Comparison of ENCODE assay signal across 8 cellular contexts in the genomic region with DNA sequence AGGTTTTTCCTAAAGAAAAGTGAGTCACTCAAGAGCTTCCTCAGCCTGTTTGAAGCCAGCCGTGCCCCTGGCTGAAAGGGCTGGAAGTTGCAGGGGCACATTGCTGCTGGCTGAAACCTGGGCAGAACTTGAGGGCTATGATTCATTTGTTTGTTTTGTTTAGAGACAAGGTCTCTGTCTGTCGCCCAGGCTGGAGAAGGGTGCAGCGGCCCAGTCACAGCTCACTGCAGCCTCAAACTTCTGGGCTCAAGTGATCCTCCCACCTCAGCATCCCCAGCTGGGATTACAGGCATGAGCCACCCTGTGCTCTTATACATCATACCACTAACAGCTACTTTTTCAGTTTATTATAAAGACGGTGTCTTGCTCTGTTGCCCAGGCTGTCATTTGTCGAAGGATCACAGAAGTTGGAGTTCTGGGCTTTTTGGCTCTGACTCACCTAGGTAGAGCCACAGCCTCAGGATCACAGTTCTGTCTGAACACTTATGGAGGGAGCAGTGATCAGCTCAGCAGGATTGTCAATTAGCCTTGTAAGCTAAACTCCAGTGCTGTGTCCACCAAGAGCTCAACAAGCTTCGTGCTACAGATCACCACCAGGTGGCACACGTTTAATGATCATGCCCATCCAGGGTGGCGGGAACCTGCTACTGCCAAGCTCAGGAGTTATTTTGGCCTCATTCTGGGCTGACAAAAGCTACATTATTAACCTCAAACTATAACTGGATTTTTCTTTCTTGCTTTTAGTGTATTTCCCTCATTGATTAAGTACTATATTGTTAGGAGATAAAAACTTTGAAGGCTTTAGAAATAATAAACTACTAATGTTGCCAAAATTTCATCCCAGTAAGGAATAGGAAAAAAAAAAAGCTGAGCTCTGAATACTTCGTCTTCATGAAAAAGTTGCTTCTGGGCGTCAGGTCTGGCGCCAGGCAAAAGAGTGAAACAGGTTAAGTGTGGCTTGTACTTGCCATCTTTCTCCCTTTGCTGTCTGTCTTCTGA. TPM values are rescaled to one million over a fixed set of nuclear protein-coding genes. Genes with fewer than 3 reads are reported as not detected.
DNase-seq lines count a peak whose midpoint lies in the region; ATAC-seq, FAIRE-seq and TF ChIP-seq lines count a peak whose summit lies in the region.

No MANE protein-coding gene starts in this region.

- ATAC-seq in HG03066 (IDR thresholded peaks at IDR 0.05; ENCODE audit: low read depth, unreplicated experiment) = peak; percentile 80

- no peak overlapping the region for H3K4me3 ChIP-seq in WI38 (ENCODE audit: low read depth, low read length)
- H3K4me3 ChIP-seq in bronchial epithelial cell (ENCODE audit: low read depth, low read length) = no peak overlapping the region
- no peak overlapping the region for H3K4me3 ChIP-seq in kidney epithelial cell (ENCODE audit: low read depth, low read length)
- H3K4me3 ChIP-seq in suprapubic skin = no peak overlapping the region

- WGBS in suprapubic skin = 50% methylated on average over 11 of the region's 11 CpGs

- TF ChIP-seq POLR2A in suprapubic skin (IDR thresholded peaks at IDR 0.05) = no peak

- H3K9me3 ChIP-seq in suprapubic skin = no peaks in the 10 kb centered on the region

- no peak overlapping the region for H3K27ac ChIP-seq in suprapubic skin

- no peaks in the 10 kb centered on the region for H3K36me3 ChIP-seq in bronchial epithelial cell (ENCODE audit: control insufficient read depth, insufficient read depth, low read length)
- no peaks in the 10 kb centered on the region for H3K36me3 ChIP-seq in kidney epithelial cell (ENCODE audit: control insufficient read depth, insufficient read depth, low read length)
- no peaks in the 10 kb centered on the region for H3K36me3 ChIP-seq in suprapubic skin

- DNase-seq in NCI-H2196 treated with DMSO at 0.1 percent for 48 hours (lab: John Stamatoyannopoulos, UW; ENCODE audit: unreplicated experiment) = peak; percentile 51
- peak; percentile 89 for DNase-seq in bronchial epithelial cell (ENCODE audit: low read depth)
- DNase-seq in kidney epithelial cell (ENCODE audit: low read depth) = peak; percentile 65
- peak; percentile 61 for DNase-seq in stimulated activated CD4-positive, alpha-beta T cell treated with anti-CD3 and anti-CD28 coated beads, Interleukin-4, amount 100 ng/mL, for 1 hour
- DNase-seq in suprapubic skin (ENCODE audit: low spot score in 2 of 2) = no peak

- no peak for TF ChIP-seq EP300 in suprapubic skin (IDR thresholded peaks at IDR 0.05)

- TF ChIP-seq CTCF in GM12872 (IDR thresholded peaks at IDR 0.05; ENCODE audit: insufficient read depth, low read depth, low read length) = peak; percentile 81
- peak; percentile 66 for TF ChIP-seq CTCF in WI38 (IDR thresholded peaks at IDR 0.05; ENCODE audit: low read depth, low read length)
- peak; percentile 82 for TF ChIP-seq CTCF in bronchial epithelial cell (IDR thresholded peaks at IDR 0.05; ENCODE audit: insufficient read depth, low read length, severe bottlenecking)
- TF ChIP-seq CTCF in kidney epithelial cell (IDR thresholded peaks at IDR 0.05; ENCODE audit: insufficient read depth, low read length, poor library complexity, severe bottlenecking) = peak; percentile 70
- peak in 1 of 2 donors; percentile 56 for TF ChIP-seq CTCF in suprapubic skin (IDR thresholded peaks at IDR 0.05)

- H3K4me1 ChIP-seq in suprapubic skin = no peaks in the 10 kb centered on the region

- H3K27me3 ChIP-seq in bronchial epithelial cell (ENCODE audit: control insufficient read depth, insufficient read depth, low read length) = no peaks in the 10 kb centered on the region
- no peaks in the 10 kb centered on the region for H3K27me3 ChIP-seq in kidney epithelial cell (ENCODE audit: control insufficient read depth, insufficient read depth, low read length)
- no peaks in the 10 kb centered on the region for H3K27me3 ChIP-seq in suprapubic skin

- no peak for FAIRE-seq in bronchial epithelial cell (lab: Jason Lieb, UNC)

RNA-seq across cellular contexts. Expression of a gene that starts 57.9 kb away (rescaled TPM):
- total RNA-seq in bronchial epithelial cell (0.26 and 0.38 TPM in 2 replicates), kidney epithelial cell (0.14 and 0.46 TPM in 2 replicates), suprapubic skin (under 1 TPM; 0.34 to 0.80 (median 0.42) TPM)

Comparison
In these comparisons a context has a peak if more than half of its experiments do, and no peak if none do; other contexts are left out.
1. DNase-seq: peak in NCI-H2196 treated with DMSO at 0.1 percent for 48 hours (single experiment), bronchial epithelial cell (single experiment), kidney epithelial cell (single experiment) and stimulated activated CD4-positive, alpha-beta T cell treated with anti-CD3 and anti-CD28 coated beads, Interleukin-4, amount 100 ng/mL, for 1 hour (single experiment); none in suprapubic skin (0 of 2).